ENCODE assay signal across 8 cellular contexts in the genomic region with DNA sequence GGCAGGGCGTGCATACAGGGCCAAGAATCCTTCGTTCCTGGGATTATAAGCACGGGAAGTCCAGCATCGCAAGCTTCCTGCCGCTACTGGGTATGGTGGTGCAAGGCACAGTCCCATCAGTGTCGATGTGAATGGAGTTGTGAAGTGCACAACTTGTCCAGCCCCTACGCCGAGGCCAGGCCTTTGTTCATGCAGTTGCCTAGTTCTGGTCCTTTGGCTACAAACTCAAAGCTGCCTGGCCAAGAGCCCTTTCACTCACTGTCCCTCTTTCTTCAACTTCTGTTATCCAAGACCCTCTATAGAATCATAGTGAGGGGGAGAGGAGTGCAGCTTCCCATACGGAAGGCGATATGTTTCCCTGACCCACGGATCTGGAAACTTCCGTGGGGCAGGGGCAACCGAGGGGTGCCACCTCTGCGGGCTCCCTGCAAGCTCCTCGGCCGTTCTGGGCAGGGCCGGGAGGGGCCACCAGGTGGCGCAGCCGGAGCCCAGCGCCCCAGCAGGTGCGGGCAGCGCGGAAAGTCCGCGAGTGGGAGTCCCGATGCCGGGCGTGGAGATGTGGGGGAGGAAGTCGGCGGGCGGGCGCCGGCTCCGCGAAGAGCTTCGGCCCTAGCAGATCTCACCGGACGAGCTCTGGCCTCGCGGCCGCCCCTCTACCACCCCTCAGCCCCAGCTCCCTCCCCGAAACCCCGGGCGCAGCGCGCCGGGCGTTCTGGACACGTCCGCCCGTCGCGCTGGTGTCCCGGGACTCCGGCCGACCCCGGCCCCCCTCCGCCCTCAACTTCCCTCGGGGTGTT. TPM values are rescaled to one million over a fixed set of nuclear protein-coding genes. Genes with fewer than 3 reads are reported as not detected.
DNase-seq lines count a peak whose midpoint lies in the region; ATAC-seq and TF ChIP-seq lines count a peak whose summit lies in the region.

No MANE protein-coding gene starts in this region.

- H3K9me3 ChIP-seq in OCI-LY1 (ENCODE audit: low read length) (no peaks in the 10 kb centered on the region), stomach smooth muscle (ENCODE audit: control insufficient read depth in 2 of 2, low read length in 2 of 2) (no peaks in the 10 kb centered on the region)

- no peaks in the 10 kb centered on the region for H3K36me3 Mint-ChIP-seq in neural crest cell (ENCODE audit: low read depth)

- peak overlapping the region; percentile 81 for H3K4me3 ChIP-seq in OCI-LY1 (ENCODE audit: low read depth, low read length, poor library complexity, severe bottlenecking)
- peak overlapping the region; percentile 57 for H3K4me3 ChIP-seq in fibroblast of the aortic adventitia (ENCODE audit: low read depth, low read length)
- H3K4me3 ChIP-seq in stomach smooth muscle (ENCODE audit: low read length in 2 of 2): peak overlapping the region; percentile 36 to 64

- peaks cover 56% of the 10 kb centered on the region for H3K27me3 Mint-ChIP-seq in neural crest cell (ENCODE audit: low read depth)

- H4K20me1 ChIP-seq in OCI-LY1 (ENCODE audit: insufficient read depth, low read length): no peaks in the 10 kb centered on the region

- H3K36me3 ChIP-seq in OCI-LY1 (ENCODE audit: insufficient read depth, low read length): peaks cover 9% of the 10 kb centered on the region
- H3K36me3 ChIP-seq in stomach smooth muscle (ENCODE audit: control insufficient read depth in 2 of 2, insufficient read depth in 2 of 2, low read length in 2 of 2): no peaks in the 10 kb centered on the region

- no peak overlapping the region for H3K27ac Mint-ChIP-seq in neural crest cell (ENCODE audit: unreplicated experiment)

- no peaks in the 10 kb centered on the region for H3K9me2 ChIP-seq in OCI-LY1 (ENCODE audit: low read depth, low read length)

- no peaks in the 10 kb centered on the region; the same call in 1 of the 2 replicates for H3K79me2 ChIP-seq in OCI-LY1 (ENCODE audit: insufficient read depth, low read length)

- H2AFZ ChIP-seq in OCI-LY1 (ENCODE audit: low read length): no peak overlapping the region

- DNase-seq in AG08396 (ENCODE audit: low spot score) (peak; percentile 73), activated T-helper 1 cell treated with Interleukin-2 at 50 U/mL for 16 hours (ENCODE audit: low read depth) (peak; percentile 83), fibroblast of the aortic adventitia (ENCODE audit: low read depth) (peak; percentile 27), neural crest cell (ENCODE audit: low read depth, low spot score) (peak; percentile 67)

- ATAC-seq in GM18868 (IDR thresholded peaks at IDR 0.05; ENCODE audit: unreplicated experiment): peak; percentile 64
- ATAC-seq in HG03108 (IDR thresholded peaks at IDR 0.05; ENCODE audit: unreplicated experiment): peak; percentile 61

- peaks cover 4% of the 10 kb centered on the region for H3K4me1 Mint-ChIP-seq in neural crest cell

- no peaks in the 10 kb centered on the region for H3K9me3 Mint-ChIP-seq in neural crest cell

- H3K4me1 ChIP-seq in OCI-LY1 (ENCODE audit: insufficient read depth, low read length, severe bottlenecking) (peaks cover 28% of the 10 kb centered on the region), stomach smooth muscle (ENCODE audit: control insufficient read depth, insufficient read depth, low read length) (peaks cover 11% of the 10 kb centered on the region)

- H3F3A ChIP-seq in OCI-LY1 (ENCODE audit: insufficient read depth, low read length): peaks cover 3% of the 10 kb centered on the region; the same call in 1 of the 2 replicates

- H3K27me3 ChIP-seq in OCI-LY1 (ENCODE audit: insufficient read depth, low read length): no peaks in the 10 kb centered on the region
- peaks cover 3 to 6% of the 10 kb centered on the region in 2 donors for H3K27me3 ChIP-seq in stomach smooth muscle (ENCODE audit: control insufficient read depth in 1 of 2, insufficient read depth in 2 of 2, low read length in 2 of 2)

- peak overlapping the region; percentile 86 for H3K4me3 Mint-ChIP-seq in neural crest cell

- H3K9ac ChIP-seq in OCI-LY1 (ENCODE audit: low read length) (peak overlapping the region; percentile 83), stomach smooth muscle (ENCODE audit: low read length in 2 of 2) (no peak overlapping the region)

- no peak overlapping the region for H3K27ac ChIP-seq in OCI-LY1 (ENCODE audit: low read depth, low read length, poor library complexity, severe bottlenecking)
- no peak overlapping the region for H3K27ac ChIP-seq in stomach smooth muscle (ENCODE audit: low read length)

- TF ChIP-seq CTCF in OCI-LY1 (IDR thresholded peaks at IDR 0.05; ENCODE audit: low read length): peak; percentile 93
- TF ChIP-seq CTCF in fibroblast of the aortic adventitia (IDR thresholded peaks at IDR 0.05; ENCODE audit: insufficient read depth, low read length): peak; percentile 73
- peak; percentile 98 for TF ChIP-seq CTCF in neural crest cell (conservative IDR thresholded peaks at IDR 0.05)

- peak overlapping the region; percentile 97 for H3K4me2 ChIP-seq in OCI-LY1 (ENCODE audit: low read length)

RNA-seq across cellular contexts. Expression of a gene that starts 0.7 kb away (rescaled TPM):
- total RNA-seq in fibroblast of the aortic adventitia (ENCODE audit: low replicate concordance) (0.09 TPM in 1 of 2 replicates, not detected in the other), neural crest cell (1.6 and 1.8 TPM in 2 replicates)

Comparison
In these comparisons a context has a peak if more than half of its experiments do, and no peak if none do; other contexts are left out.
1. DNase-seq: peak in every context shown above with its lines; median percentile 83 in activated T-helper 1 cell treated with Interleukin-2 at 50 U/mL for 16 hours; 73 in AG08396; 67 in neural crest cell; 27 in fibroblast of the aortic adventitia.